21 cellular contexts compared by ENCODE assay signal in genomic region chr7:15503603-15504280, GRCh38. TPM values are rescaled to one million over a fixed set of nuclear protein-coding genes. Genes with fewer than 3 reads are reported as not detected.
DNase-seq lines count a peak whose midpoint lies in the region; ATAC-seq, FAIRE-seq and TF ChIP-seq lines count a peak whose summit lies in the region.
"Had no signal": no experiment of that assay in that cellular context is flagged by ENCODE, and none has a peak within 500 bp of the region (broad histone marks: within the 10 kb centered on the region; RNA-seq: fewer than 3 reads in every experiment).

No MANE protein-coding gene starts in this region.

- WGBS in testis, 2 donors, result 96 to 97% methylated on average over 3 of the region's 3 CpGs

- TF ChIP-seq POLR2A in testis (IDR thresholded peaks at IDR 0.05), result no peak

- no peak for ATAC-seq in GM18511 (IDR thresholded peaks at IDR 0.05; ENCODE audit: unreplicated experiment)
- no peak for ATAC-seq in HG03565 (IDR thresholded peaks at IDR 0.05; ENCODE audit: unreplicated experiment)
- ATAC-seq: left cardiac atrium, Panc1 had no signal

- no peaks in the 10 kb centered on the region for H3K9me3 ChIP-seq in testis
- H3K9me3 ChIP-seq: thoracic aorta had no signal

- H3K36me3 ChIP-seq in kidney epithelial cell (ENCODE audit: control insufficient read depth, insufficient read depth, low read length) (no peaks in the 10 kb centered on the region), testis (ENCODE audit: low read depth, missing control alignments) (no peaks in the 10 kb centered on the region)
- H3K36me3 ChIP-seq: thoracic aorta had no signal

- intact Hi-C loops in posterior cingulate gyrus (cut with DNase I), result no loop called here
- intact Hi-C loops in testis (cut with DNase I; ENCODE audit: low total_unique reads), result no loop called here

- no peak overlapping the region for H3K27ac ChIP-seq in testis
- H3K27ac ChIP-seq: thoracic aorta had no signal

- H3K27me3 ChIP-seq in kidney epithelial cell (ENCODE audit: control insufficient read depth, insufficient read depth, low read length), result no peaks in the 10 kb centered on the region
- H3K27me3 ChIP-seq in testis, result no peaks in the 10 kb centered on the region

- DNase-seq in AG09309 (ENCODE audit: low read depth), result no peak
- peak; percentile 6 for DNase-seq in M059J (ENCODE audit: low read depth)
- DNase-seq in kidney epithelial cell (ENCODE audit: low read depth), result no peak
- DNase-seq in posterior cingulate gyrus, result no peak
- no peak for DNase-seq in testis
- DNase-seq: activated CD4-positive, alpha-beta memory T cell treated with anti-CD3 and anti-CD28 coated beads for 36 hours; cortex of kidney; left cardiac atrium; NCI-H2107; NCI-H526 treated with DMSO at 0.1 percent for 48 hours; occipital lobe; stimulated activated CD4-positive, alpha-beta T cell treated with anti-CD3 and anti-CD28 coated beads, Interleukin-4, amount 100 ng/mL, for 24 hours; stimulated activated CD8-positive, alpha-beta memory T cell treated with anti-CD3 and anti-CD28 coated beads, Interleukin-4, amount 100 ng/mL, for 48 hours; SW 1271 had no signal

- peak; percentile 28 for TF ChIP-seq CTCF in AG09309 (IDR thresholded peaks at IDR 0.05; ENCODE audit: control insufficient read depth, insufficient read depth, low read depth, low read length, missing control alignments)
- peak; percentile 4 for TF ChIP-seq CTCF in kidney epithelial cell (IDR thresholded peaks at IDR 0.05; ENCODE audit: insufficient read depth, low read length, poor library complexity, severe bottlenecking)
- no peak for TF ChIP-seq CTCF in testis (IDR thresholded peaks at IDR 0.05)

- FAIRE-seq in colon (lab: Jason Lieb, UNC), result peak; percentile 10
- FAIRE-seq: GM19239 had no signal

- H3K4me1 ChIP-seq in testis, result peaks cover 21% of the 10 kb centered on the region

- no peak overlapping the region for H3K4me3 ChIP-seq in AG09309 (ENCODE audit: control insufficient read depth, low read depth, low read length)
- no peak overlapping the region for H3K4me3 ChIP-seq in kidney epithelial cell (ENCODE audit: low read depth, low read length)
- no peak overlapping the region for H3K4me3 ChIP-seq in testis
- H3K4me3 ChIP-seq: thoracic aorta had no signal

RNA-seq across cellular contexts. Expression of gene AGMO, which starts 58.1 kb away (rescaled TPM):
- total RNA-seq in M059J (2014; rRNA removed; shearing (Covaris generic)), result not detected in 2 replicates
- total RNA-seq in kidney epithelial cell (0.04 TPM in 1 of 2 replicates, not detected in the other), testis (10 to 100 TPM; 46.6 to 52.8 TPM)
- 13.1 TPM for polyA plus RNA-seq in testis (ENCODE audit: insufficient read depth, low read depth, low replicate concordance)
- total RNA-seq: activated CD4-positive, alpha-beta memory T cell treated with anti-CD3 and anti-CD28 coated beads for 36 hours; activated T-helper 1 cell treated with anti-CD3 and anti-CD28 coated beads, Interleukin-12 subunit alpha, Interleukin-12 subunit beta, Interleukin-2, Interleukin-4 antibody, amounts not matched to agents 30 ng/mL and 10 ng/mL and 1 ng/mL, durations not matched to agents 14 hours and 24 hours and 36 hours; occipital lobe had no signal

Comparison
In these comparisons a context has a peak if more than half of its experiments do, and no peak if none do; other contexts are left out.
1. CTCF ChIP-seq: peak in AG09309 (single experiment) and kidney epithelial cell (single experiment); none in testis (0 of 3).
2. RNA of gene AGMO, which starts 58.1 kb away (total RNA-seq): 46.6 to 52.8 TPM in testis; 0.04 TPM in kidney epithelial cell and not detected in M059J; every median in the first group is over 10 times any median in the second.